Comparison of ENCODE assay signal across 9 cellular contexts in genomic region chr9:5587024-5587423, GRCh38. TPM values are rescaled to one million over a fixed set of nuclear protein-coding genes. Genes with fewer than 3 reads are reported as not detected.
DNase-seq lines count a peak whose midpoint lies in the region; ATAC-seq and TF ChIP-seq lines count a peak whose summit lies in the region.
"Had no signal": no experiment of that assay in that cellular context is flagged by ENCODE, and none has a peak within 500 bp of the region (broad histone marks: within the 10 kb centered on the region; RNA-seq: fewer than 3 reads in every experiment).

No MANE protein-coding gene starts in this region.

- H3K4me1 Mint-ChIP-seq in WTC11, result peaks cover 7% of the 10 kb centered on the region

- H3K4me3 Mint-ChIP-seq in WTC11, result no peak overlapping the region

- peaks cover 0 to 9% of the 10 kb centered on the region in 2 donors for H3K4me1 ChIP-seq in ascending aorta

- CTCF ChIA-PET in WTC11 (lab: Charles Lee), result interaction anchor here (3.7 to 4.2 kb wide), 2 partner anchors 13 to 137 kb away, joined by 18 to 37 read pairs; partner anchors contain the start of gene CD274

- peaks cover under 1% of the 10 kb centered on the region; the same call in 1 of the 2 replicates for H3K9me3 Mint-ChIP-seq in WTC11

- peaks cover 22% of the 10 kb centered on the region for H3K27me3 Mint-ChIP-seq in WTC11 (ENCODE audit: low read depth)

- DNase-seq in HCEC 1CT, result peak; percentile 96
- peak; percentile 58 to 72 for DNase-seq in activated CD4-positive, alpha-beta T cell treated with anti-CD3 and anti-CD28 coated beads, Interleukin-2, amount 50 U/mL, for 48 hours
- DNase-seq in fibroblast of mammary gland (ENCODE audit: low read depth), result peak; percentile 78
- peak; percentile 68 for DNase-seq in stimulated activated CD8-positive, alpha-beta memory T cell treated with anti-CD3 and anti-CD28 coated beads, Interleukin-4, amount 100 ng/mL, for 48 hours
- DNase-seq in NCI-H146 treated with DMSO at 0.1 percent for 48 hours (lab: John Stamatoyannopoulos, UW; ENCODE audit: unreplicated experiment), result no peak
- DNase-seq in ascending aorta (ENCODE audit: low spot score in 2 of 2), result no peak
- no peak for DNase-seq in WTC11 (ENCODE audit: low spot score)
- DNase-seq: NCI-H524 treated with DMSO at 0.1 percent for 48 hours had no signal

- no peaks in the 10 kb centered on the region for H3K36me3 ChIP-seq in ascending aorta

- no peak for ATAC-seq in GM21390 (IDR thresholded peaks at IDR 0.05; ENCODE audit: unreplicated experiment)
- ATAC-seq in WTC11, result no peak

- H3K27ac Mint-ChIP-seq in WTC11, result no peak overlapping the region

- no peaks in the 10 kb centered on the region for H3K27me3 ChIP-seq in ascending aorta

- TF ChIP-seq CTCF in fibroblast of mammary gland (conservative IDR thresholded peaks at IDR 0.05; ENCODE audit: control insufficient read depth, insufficient read depth, low read depth, low read length) (no peak), ascending aorta (IDR thresholded peaks at IDR 0.05) (no peak), WTC11 (IDR thresholded peaks at IDR 0.05) (no peak)

- no peaks in the 10 kb centered on the region for H3K36me3 Mint-ChIP-seq in WTC11

- no peaks in the 10 kb centered on the region for H3K9me3 ChIP-seq in ascending aorta

- H3K27ac ChIP-seq in ascending aorta, result no peak overlapping the region

- intact Hi-C loops in ascending aorta (cut with DNase I), result no loop called here

- POLR2A ChIA-PET in WTC11 (lab: Charles Lee), result no interaction called here

- no peak overlapping the region for H3K4me3 ChIP-seq in fibroblast of mammary gland (ENCODE audit: control insufficient read depth, low read depth, low read length)
- no peak overlapping the region for H3K4me3 ChIP-seq in ascending aorta

TF ChIP-seq in WTC11, 78 proteins besides CTCF, POLR2A, EP300 and RAD21:
- TF ChIP-seq SMAD3 (CRISPR knock-in tag; IDR thresholded peaks at IDR 0.05; ENCODE audit: borderline replicate concordance) (no peak), ZNF512 (CRISPR knock-in tag; IDR thresholded peaks at IDR 0.05; ENCODE audit: borderline replicate concordance) (no peak), CREB1 (CRISPR knock-in tag; IDR thresholded peaks at IDR 0.05) (no peak), ZNF232 (CRISPR knock-in tag; IDR thresholded peaks at IDR 0.05) (no peak), AR (CRISPR knock-in tag; IDR thresholded peaks at IDR 0.05) (no peak), ZNF138 (CRISPR knock-in tag; conservative IDR thresholded peaks at IDR 0.05) (no peak), USF2 (CRISPR knock-in tag; IDR thresholded peaks at IDR 0.05) (no peak), PREB (CRISPR knock-in tag; IDR thresholded peaks at IDR 0.05; ENCODE audit: borderline replicate concordance) (no peak), RELA (CRISPR knock-in tag; IDR thresholded peaks at IDR 0.05; ENCODE audit: borderline replicate concordance) (no peak), ZNF423 (CRISPR knock-in tag; IDR thresholded peaks at IDR 0.05) (no peak), MAX (CRISPR knock-in tag; IDR thresholded peaks at IDR 0.05) (no peak), ZBTB43 (CRISPR knock-in tag; IDR thresholded peaks at IDR 0.05) (no peak), FOXP1 (CRISPR knock-in tag; IDR thresholded peaks at IDR 0.05; ENCODE audit: borderline replicate concordance) (no peak), TCF7 (CRISPR knock-in tag; IDR thresholded peaks at IDR 0.05; ENCODE audit: low read depth) (no peak)
TF ChIP-seq in WTC11: peak in this region for 0.

RNA-seq across cellular contexts. Expression of gene RIC1, which starts 41.9 kb away (rescaled TPM):
- 46.7 TPM for total RNA-seq in ascending aorta
- total RNA-seq in WTC11 (2021), result 17.4 to 18.9 TPM (median 17.8 TPM) in 3 replicates

Comparison
In these comparisons a context has a peak if more than half of its experiments do, and no peak if none do; other contexts are left out.
1. DNase-seq: peak in HCEC 1CT (single experiment), activated CD4-positive, alpha-beta T cell treated with anti-CD3 and anti-CD28 coated beads, Interleukin-2, amount 50 U/mL, for 48 hours (2 of 2), fibroblast of mammary gland (single experiment) and stimulated activated CD8-positive, alpha-beta memory T cell treated with anti-CD3 and anti-CD28 coated beads, Interleukin-4, amount 100 ng/mL, for 48 hours (single experiment); none in NCI-H146 treated with DMSO at 0.1 percent for 48 hours (single experiment), ascending aorta (0 of 2) and WTC11 (single experiment).